ENCODE assay signal across 1 cellular context in the genomic region with DNA sequence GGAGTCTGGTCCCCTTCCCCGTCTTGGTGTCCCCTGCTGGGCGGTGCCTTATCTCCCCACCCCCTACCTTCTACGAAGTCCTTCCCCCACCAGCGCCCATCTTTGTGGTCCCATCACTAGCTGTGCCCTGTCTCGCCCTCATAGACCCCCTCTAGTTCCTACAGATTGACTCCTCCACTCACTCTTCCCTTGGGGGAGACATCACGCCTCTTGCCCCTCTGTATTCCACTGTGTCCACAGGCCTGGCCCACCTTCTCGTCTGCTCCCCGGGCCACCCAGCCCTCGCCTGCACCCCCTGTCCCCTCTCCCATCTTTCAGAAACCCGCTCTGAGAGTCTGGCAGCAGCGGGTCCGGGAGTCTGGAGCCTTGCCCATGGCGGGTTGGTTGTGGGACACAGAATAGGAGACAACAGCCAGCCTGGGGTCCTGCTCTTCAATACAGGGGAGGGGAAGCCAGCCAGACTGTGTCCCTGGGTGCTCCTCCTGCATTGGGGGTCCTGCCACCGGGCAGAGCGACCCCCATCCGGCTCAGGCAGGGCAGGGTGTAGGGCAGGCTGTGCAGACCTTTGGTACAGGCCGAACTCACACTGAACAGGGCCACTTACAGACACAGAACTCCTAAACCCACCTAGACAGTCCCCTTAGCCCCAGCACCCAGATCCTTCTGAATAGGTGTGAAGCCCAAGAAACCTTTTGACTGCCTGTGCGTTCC.
TF ChIP-seq lines count a peak whose summit lies in the region.

No MANE protein-coding gene starts in this region.

TF ChIP-seq in A549, 52 proteins besides CTCF, POLR2A, EP300 and RAD21 (continued from another document):
- TF ChIP-seq, protein P1, sequence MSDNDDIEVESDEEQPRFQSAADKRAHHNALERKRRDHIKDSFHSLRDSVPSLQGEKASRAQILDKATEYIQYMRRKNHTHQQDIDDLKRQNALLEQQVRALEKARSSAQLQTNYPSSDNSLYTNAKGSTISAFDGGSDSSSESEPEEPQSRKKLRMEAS (IDR thresholded peaks at IDR 0.05), result no peak
- TF ChIP-seq NPAS2 (CRISPR knock-in tag; IDR thresholded peaks at IDR 0.05; ENCODE audit: borderline replicate concordance), result no peak
- no peak for TF ChIP-seq FOSL2 (IDR thresholded peaks at IDR 0.05)
- no peak for TF ChIP-seq FOSL2 (CRISPR knock-in tag; IDR thresholded peaks at IDR 0.05)
